In genomic region chr2:567496-567864, GRCh38 we compare ENCODE assay signal across 11 cellular contexts.
"Had no signal": no experiment of that assay in that cellular context is flagged by ENCODE, and none has a peak within 500 bp of the region (broad histone marks: within the 10 kb centered on the region; RNA-seq: fewer than 3 reads in every experiment).

No MANE protein-coding gene starts in this region.

- H3K4me1 ChIP-seq: pancreas, spleen had no signal

- ATAC-seq: activated CD8-positive, alpha-beta T cell treated with anti-CD3 and anti-CD28 coated beads for 36 hours; activated T-cell treated with anti-CD3 and anti-CD28 coated beads, Interleukin-2, amount 50 U/mL, for 4 hours; stimulated activated naive CD8-positive, alpha-beta T cell treated with anti-CD3 and anti-CD28 coated beads, Interleukin-15, amount 100 ng/mL, for 72 hours; T-helper 17 cell had no signal

- H3K36me3 ChIP-seq: brain microvascular endothelial cell, pancreas, spleen had no signal

- H3K27ac Mint-ChIP-seq: activated CD8-positive, alpha-beta T cell treated with anti-CD3 and anti-CD28 coated beads for 36 hours; activated naive CD8-positive, alpha-beta T cell treated with anti-CD3 and anti-CD28 coated beads, Interleukin-2, amount 10 ng/mL, durations not matched to agents 7 days and 5 days; stimulated activated naive CD8-positive, alpha-beta T cell treated with anti-CD3 and anti-CD28 coated beads, Interleukin-15, amount 100 ng/mL, for 72 hours; T-helper 17 cell had no signal

- H3K4me3 Mint-ChIP-seq: activated CD8-positive, alpha-beta T cell treated with anti-CD3 and anti-CD28 coated beads for 36 hours; activated naive CD8-positive, alpha-beta T cell treated with anti-CD3 and anti-CD28 coated beads, Interleukin-2, amount 10 ng/mL, durations not matched to agents 7 days and 5 days; activated T-cell treated with anti-CD3 and anti-CD28 coated beads, Interleukin-2, amount 50 U/mL, for 4 hours; stimulated activated naive CD8-positive, alpha-beta T cell treated with anti-CD3 and anti-CD28 coated beads, Interleukin-15, amount 100 ng/mL, for 72 hours; T-helper 17 cell had no signal

- H3K36me3 Mint-ChIP-seq: activated naive CD8-positive, alpha-beta T cell treated with anti-CD3 and anti-CD28 coated beads, Interleukin-2, amount 10 ng/mL, durations not matched to agents 7 days and 5 days had no signal

- DNase-seq: activated CD4-positive, alpha-beta T cell treated with anti-CD3 and anti-CD28 coated beads for 4 hours; activated CD8-positive, alpha-beta T cell treated with anti-CD3 and anti-CD28 coated beads for 36 hours; activated gamma-delta T cell; activated naive CD8-positive, alpha-beta T cell treated with anti-CD3 and anti-CD28 coated beads, Interleukin-2, amount 10 ng/mL, durations not matched to agents 7 days and 5 days; activated T-cell treated with anti-CD3 and anti-CD28 coated beads, Interleukin-2, amount 50 U/mL, for 4 hours; anterior cingulate cortex; pancreas; spleen; stimulated activated naive CD8-positive, alpha-beta T cell treated with anti-CD3 and anti-CD28 coated beads, Interleukin-15, amount 100 ng/mL, for 72 hours; T-helper 17 cell had no signal

- H3K4me1 Mint-ChIP-seq: activated naive CD8-positive, alpha-beta T cell treated with anti-CD3 and anti-CD28 coated beads, Interleukin-2, amount 10 ng/mL, durations not matched to agents 7 days and 5 days; stimulated activated naive CD8-positive, alpha-beta T cell treated with anti-CD3 and anti-CD28 coated beads, Interleukin-15, amount 100 ng/mL, for 72 hours had no signal

- H3K27me3 ChIP-seq: brain microvascular endothelial cell, pancreas had no signal

- H3K27ac ChIP-seq: brain microvascular endothelial cell, pancreas had no signal

- H3K9me3 ChIP-seq: pancreas had no signal

- H3K4me3 ChIP-seq: pancreas, spleen had no signal
